8 cellular contexts compared by ENCODE assay signal in the genomic region with DNA sequence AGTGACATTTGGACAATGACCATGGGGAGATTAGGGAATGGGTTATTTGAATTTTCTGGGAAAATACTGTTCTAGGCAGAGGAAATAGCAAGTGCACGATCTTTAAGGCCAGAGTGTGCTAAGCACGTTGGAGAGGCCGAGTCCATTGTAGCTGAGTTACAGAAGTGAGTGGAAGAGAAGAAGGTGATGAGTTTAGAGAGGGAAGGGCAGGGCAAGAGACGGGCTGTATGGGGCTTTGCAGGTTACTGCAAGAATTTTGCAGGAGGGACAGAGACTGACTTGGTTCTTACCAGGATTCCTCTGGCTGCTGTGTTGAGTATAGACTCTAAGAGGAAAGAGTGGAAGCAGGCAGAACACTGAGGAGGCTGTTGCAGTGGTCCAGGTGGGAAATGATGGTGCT. TPM values are rescaled to one million over a fixed set of nuclear protein-coding genes. Genes with fewer than 3 reads are reported as not detected.
DNase-seq lines count a peak whose midpoint lies in the region; ATAC-seq and TF ChIP-seq lines count a peak whose summit lies in the region.

No MANE protein-coding gene starts in this region.

- H3K27me3 Mint-ChIP-seq in activated T-cell treated with anti-CD3 and anti-CD28 coated beads, Interleukin-2, amount 50 U/mL, for 4 hours (ENCODE audit: low read depth), result no peaks in the 10 kb centered on the region

- H3K4me1 ChIP-seq in Panc1 (ENCODE audit: control insufficient read depth, insufficient read depth, low read length), result peaks cover 18% of the 10 kb centered on the region
- peaks cover 12% of the 10 kb centered on the region for H3K4me1 ChIP-seq in mucosa of descending colon (ENCODE audit: low read depth)

- POLR2A ChIA-PET in Panc1 (lab: Charles Lee), result no interaction called here

- TF ChIP-seq CTCF in Panc1 (IDR thresholded peaks at IDR 0.05) (no peak), mucosa of descending colon (IDR thresholded peaks at IDR 0.05) (no peak)

- no TSS peak for BruUV-seq in Panc1 (replicated peaks; lab: Mats Ljungman, UMichigan)

- H3K36me3 ChIP-seq in Panc1 (ENCODE audit: control insufficient read depth, insufficient read depth, low read length) (peaks cover 2% of the 10 kb centered on the region; the same call in 1 of the 2 replicates), mucosa of descending colon (ENCODE audit: low read depth) (no peaks in the 10 kb centered on the region)

- peak overlapping the region; percentile 98 for H3K4me3 Mint-ChIP-seq in activated T-cell treated with anti-CD3 and anti-CD28 coated beads, Interleukin-2, amount 50 U/mL, for 4 hours

- no peak for DNase-seq in activated T-cell treated with anti-CD3 and anti-CD28 coated beads, Interleukin-2, amount 50 U/mL, for 4 hours
- no peak for DNase-seq in activated T-cell treated with anti-CD3 and anti-CD28 coated beads, Interleukin-2, amount 50 U/mL, for 48 hours
- DNase-seq in Panc1 (ENCODE audit: low read depth, low spot score) (no peak), superior temporal gyrus (ENCODE audit: extremely low spot score) (peak; percentile 28), mucosa of descending colon (no peak), AG08396 (ENCODE audit: low spot score) (no peak)

- peak overlapping the region; percentile 98 for H3K27ac ChIP-seq in Panc1 (ENCODE audit: low read length)

- H3K9me3 ChIP-seq in Panc1 (ENCODE audit: control insufficient read depth, insufficient read depth, low read depth, low read length) (no peaks in the 10 kb centered on the region), mucosa of descending colon (no peaks in the 10 kb centered on the region)

- in situ Hi-C loops in Panc1 (cut with HindIII; ENCODE audit: low pct_unique_long_range_greater_than_20kb, low sequenced_read_pairs), result no loop called here

- no peak for ATAC-seq in activated T-cell treated with anti-CD3 and anti-CD28 coated beads, Interleukin-2, amount 50 U/mL, for 4 hours
- ATAC-seq in Panc1 (no peak), esophagus mucosa (peak; percentile 4), mucosa of descending colon (no peak), HG03442 (IDR thresholded peaks at IDR 0.05; ENCODE audit: unreplicated experiment) (no peak)

- peaks cover 42% of the 10 kb centered on the region for H3K4me1 Mint-ChIP-seq in activated T-cell treated with anti-CD3 and anti-CD28 coated beads, Interleukin-2, amount 50 U/mL, for 4 hours (ENCODE audit: low read depth)

- H3K9me3 Mint-ChIP-seq in activated T-cell treated with anti-CD3 and anti-CD28 coated beads, Interleukin-2, amount 50 U/mL, for 4 hours, result no peaks in the 10 kb centered on the region

- intact Hi-C loops in Panc1 (cut with micrococcal nuclease; ENCODE audit: unreplicated experiment), result loop anchor here (10.0 kb wide), 2 partner anchors 124 to 226 kb away; no protein-coding TSS in a partner anchor
- intact Hi-C loops in mucosa of descending colon (cut with DNase I, micrococcal nuclease), result no loop called here

- no peaks in the 10 kb centered on the region for H3K27me3 ChIP-seq in Panc1 (ENCODE audit: control insufficient read depth, insufficient read depth, low read length)

- peaks cover 9% of the 10 kb centered on the region for H3K36me3 Mint-ChIP-seq in activated T-cell treated with anti-CD3 and anti-CD28 coated beads, Interleukin-2, amount 50 U/mL, for 4 hours (ENCODE audit: insufficient read depth)

- H3K4me3 ChIP-seq in Panc1 (ENCODE audit: low read depth in 2 of 2, low read length in 2 of 2) (peak overlapping the region; percentile 73 to 83), mucosa of descending colon (no peak overlapping the region)

- CTCF ChIA-PET in Panc1 (lab: Charles Lee), result no interaction called here

RNA-seq across cellular contexts. Expression of a gene that starts 1.1 kb away (rescaled TPM):
- 100 to 1,000 TPM; 103 to 121 (median 118) TPM for total RNA-seq in activated T-cell treated with anti-CD3 and anti-CD28 coated beads, Interleukin-2, amount 50 U/mL, for 4 hours
- 47.7 TPM for total RNA-seq in Panc1 (2021; ENCODE audit: unreplicated experiment)
- polyA plus RNA-seq in Panc1 (2012; ENCODE audit: insufficient read length), result 16.3 TPM
- total RNA-seq in esophagus mucosa, result 29.1 TPM
- total RNA-seq in mucosa of descending colon, result 10 to 100 TPM; 22.8 to 28.8 (median 24.7) TPM
